8 cellular contexts compared by ENCODE assay signal in genomic region chr21:33587792-33588484, GRCh38. TPM values are rescaled to one million over a fixed set of nuclear protein-coding genes. Genes with fewer than 3 reads are reported as not detected.
DNase-seq lines count a peak whose midpoint lies in the region; ATAC-seq and TF ChIP-seq lines count a peak whose summit lies in the region.

No MANE protein-coding gene starts in this region.

- POLR2A ChIA-PET in PC-9 (lab: Charles Lee; ENCODE audit: unreplicated experiment): interaction anchor here (0.6 to 0.7 kb wide), 2 partner anchors 7 to 95 kb away, joined by 5 to 11 read pairs; no protein-coding TSS in a partner anchor

- no peaks in the 10 kb centered on the region for H3K27me3 Mint-ChIP-seq in Calu3 (ENCODE audit: unreplicated experiment)
- no peaks in the 10 kb centered on the region for H3K27me3 Mint-ChIP-seq in chondrocyte (ENCODE audit: low read depth)

- H3K4me2 ChIP-seq in PC-9: peak overlapping the region; percentile 80

- TF ChIP-seq CTCF in Calu3 (IDR thresholded peaks at IDR 0.05; ENCODE audit: unreplicated experiment): no peak
- no peak for TF ChIP-seq CTCF in PC-9 (conservative IDR thresholded peaks at IDR 0.05)
- TF ChIP-seq CTCF in chondrocyte (IDR thresholded peaks at IDR 0.05): peak; percentile 53

- DNase-seq in Calu3 (peak; percentile 26), PC-9 (no peak), chondrocyte (ENCODE audit: low spot score) (no peak), amniotic stem cell (lab: John Stamatoyannopoulos, UW) (no peak)
- peak in 2 of 3 donors; percentile 9 to 20 for DNase-seq in stimulated activated CD4-positive, alpha-beta T cell treated with anti-CD3 and anti-CD28 coated beads, TNF-alpha, amount 100 ng/mL, for 48 hours (ENCODE audit: low read depth in 3 of 3)

- H2AFZ ChIP-seq in PC-9: peak overlapping the region; percentile 94

- ATAC-seq in GM18870 (IDR thresholded peaks at IDR 0.05; ENCODE audit: unreplicated experiment) (peak; percentile 6), HG03108 (IDR thresholded peaks at IDR 0.05; ENCODE audit: unreplicated experiment) (peak; percentile 7)

- H3K9me3 Mint-ChIP-seq in Calu3 (ENCODE audit: low read depth, unreplicated experiment) (no peaks in the 10 kb centered on the region), chondrocyte (ENCODE audit: low read depth) (no peaks in the 10 kb centered on the region)

- intact Hi-C loops in Calu3 (cut with micrococcal nuclease; ENCODE audit: unreplicated experiment): no loop called here
- intact Hi-C loops in PC-9 (cut with micrococcal nuclease; ENCODE audit: unreplicated experiment): loop anchor here (2.0 kb wide), 1 partner anchor 45 kb away; the partner anchor contains the start of genes GART and SON

- H3K9me3 ChIP-seq in PC-9 (ENCODE audit: insufficient read depth, low read depth): no peaks in the 10 kb centered on the region

- H4K20me1 ChIP-seq in PC-9 (ENCODE audit: insufficient read depth): no peaks in the 10 kb centered on the region

- H3K4me3 ChIP-seq in PC-9: peak overlapping the region; percentile 81

- no peaks in the 10 kb centered on the region for H3K27me3 ChIP-seq in PC-9 (ENCODE audit: insufficient read depth, low read depth)
- no peaks in the 10 kb centered on the region for H3K27me3 ChIP-seq in layer of hippocampus (ENCODE audit: control insufficient read depth, insufficient read depth, low read length)

- no peaks in the 10 kb centered on the region for H3K9me2 ChIP-seq in PC-9 (ENCODE audit: insufficient read depth)

- H3K79me2 ChIP-seq in PC-9 (ENCODE audit: low read depth): peaks cover 22% of the 10 kb centered on the region

- peaks cover 17% of the 10 kb centered on the region for H3K36me3 Mint-ChIP-seq in Calu3 (ENCODE audit: insufficient read depth, unreplicated experiment)
- H3K36me3 Mint-ChIP-seq in chondrocyte (ENCODE audit: low read depth): peaks cover 4% of the 10 kb centered on the region

- H3K36me3 ChIP-seq in PC-9 (ENCODE audit: low read depth): no peaks in the 10 kb centered on the region

- BruUV-seq in Calu3 (replicated peaks; lab: Mats Ljungman, UMichigan): no TSS peak
- BruUV-seq in PC-9 (replicated peaks; lab: Mats Ljungman, UMichigan): TSS peak; percentile 35

- peaks cover 19% of the 10 kb centered on the region for H3K4me1 ChIP-seq in PC-9 (replicated peaks; ENCODE audit: insufficient read depth)

- no peaks in the 10 kb centered on the region for H3K4me1 Mint-ChIP-seq in Calu3 (ENCODE audit: low read depth, unreplicated experiment)
- H3K4me1 Mint-ChIP-seq in chondrocyte (ENCODE audit: low read depth): peaks cover 25% of the 10 kb centered on the region

- H3K4me3 Mint-ChIP-seq in Calu3 (ENCODE audit: low read depth, unreplicated experiment): peak overlapping the region; percentile 85
- H3K4me3 Mint-ChIP-seq in chondrocyte (ENCODE audit: unreplicated experiment): peak overlapping the region; percentile 94

- CTCF ChIA-PET in Calu3 (lab: Charles Lee) (interaction anchor here (1.3 kb wide), 1 partner anchor 18 kb away, joined by 6 read pairs; no protein-coding TSS in a partner anchor), PC-9 (lab: Charles Lee) (no interaction called here)

- H3K27ac ChIP-seq in PC-9 (no peak overlapping the region), layer of hippocampus (ENCODE audit: low read depth, low read length) (peak overlapping the region; percentile 85)

- peaks cover 13% of the 10 kb centered on the region for H3F3A ChIP-seq in PC-9 (ENCODE audit: insufficient read depth, low read depth)

- H3K27ac Mint-ChIP-seq in Calu3 (ENCODE audit: unreplicated experiment) (peak overlapping the region; percentile 72), chondrocyte (ENCODE audit: unreplicated experiment) (peak overlapping the region; percentile 85)

RNA-seq across cellular contexts. Expression of gene DONSON, which starts 0.5 kb away (rescaled TPM):
- total RNA-seq in Calu3 (2022) (13.8 and 18.2 TPM in 2 replicates), PC-9 (2021) (24.7 and 25.6 TPM in 2 replicates), chondrocyte (17.9 to 23.9 TPM (median 18.7 TPM) in 3 replicates)

RNA-seq across cellular contexts. Expression of gene SON, which starts 45.1 kb away (rescaled TPM):
- total RNA-seq in Calu3 (2022) (188 and 191 TPM in 2 replicates), PC-9 (2021) (131 and 158 TPM in 2 replicates), chondrocyte (216 to 269 TPM (median 220 TPM) in 3 replicates)

RNA-seq across cellular contexts. Expression of gene GART, which starts 46.0 kb away (rescaled TPM):
- total RNA-seq in Calu3 (2022) (102 TPM in 2 replicates), PC-9 (2021) (105 and 121 TPM in 2 replicates), chondrocyte (56.4 to 69.8 TPM (median 58.2 TPM) in 3 replicates)

RNA-seq across cellular contexts. Expression of gene CRYZL1, which starts 53.6 kb away (rescaled TPM):
- 16.2 and 22.1 TPM in 2 replicates for total RNA-seq in Calu3 (2022)
- 22.4 and 30.3 TPM in 2 replicates for total RNA-seq in PC-9 (2021)
- 30.4 to 39.9 TPM (median 30.7 TPM) in 3 replicates for total RNA-seq in chondrocyte

RNA-seq across cellular contexts. Expression of gene ITSN1, which starts 54.4 kb away (rescaled TPM):
- total RNA-seq in Calu3 (2022): 27.8 and 30.6 TPM in 2 replicates
- 39.1 and 46.3 TPM in 2 replicates for total RNA-seq in PC-9 (2021)
- 29.8 to 39.7 TPM (median 31.3 TPM) in 3 replicates for total RNA-seq in chondrocyte

Comparison
In these comparisons a context has a peak if more than half of its experiments do, and no peak if none do; other contexts are left out.
1. DNase-seq: peak in Calu3 (single experiment) and stimulated activated CD4-positive, alpha-beta T cell treated with anti-CD3 and anti-CD28 coated beads, TNF-alpha, amount 100 ng/mL, for 48 hours (2 of 3); none in PC-9 (0 of 2), chondrocyte (single experiment) and amniotic stem cell (single experiment).